In genomic region chr3:12809435-12809834, GRCh38 we compare ENCODE assay signal across 10 cellular contexts. TPM values are rescaled to one million over a fixed set of nuclear protein-coding genes. Genes with fewer than 3 reads are reported as not detected.
DNase-seq lines count a peak whose midpoint lies in the region; ATAC-seq and TF ChIP-seq lines count a peak whose summit lies in the region.
"Had no signal": no experiment of that assay in that cellular context is flagged by ENCODE, and none has a peak within 500 bp of the region (broad histone marks: within the 10 kb centered on the region; RNA-seq: fewer than 3 reads in every experiment).

No MANE protein-coding gene starts in this region.

- no peak overlapping the region for H3K9ac ChIP-seq in mammary epithelial cell (ENCODE audit: insufficient read depth, low read length)
- peak overlapping the region; percentile 57 for H3K9ac ChIP-seq in mucosa of stomach (ENCODE audit: low read length)

- TF ChIP-seq CTCF in mammary epithelial cell (conservative IDR thresholded peaks at IDR 0.05 in 1 of 2, IDR thresholded peaks at IDR 0.05 in 1 of 2; ENCODE audit: extremely low read depth in 1 of 2, insufficient read depth in 1 of 2, low read depth in 1 of 2, low read length in 2 of 2) = no peak
- no peak for TF ChIP-seq CTCF in type B pancreatic cell (conservative IDR thresholded peaks at IDR 0.05)

- H3K9me3 ChIP-seq in mammary epithelial cell (replicated peaks; ENCODE audit: insufficient read depth, low read length) (no peaks in the 10 kb centered on the region), mucosa of stomach (ENCODE audit: control insufficient read depth, low read length) (no peaks in the 10 kb centered on the region)

- H3K27me3 ChIP-seq in mammary epithelial cell (ENCODE audit: insufficient read depth, low read length) = no peaks in the 10 kb centered on the region
- no peaks in the 10 kb centered on the region for H3K27me3 ChIP-seq in mucosa of stomach (ENCODE audit: control insufficient read depth, insufficient read depth, low read length)

- H3K4me1 ChIP-seq in mammary epithelial cell (ENCODE audit: insufficient read depth, low read length) (peaks cover 6% of the 10 kb centered on the region), mucosa of stomach (ENCODE audit: control insufficient read depth, insufficient read depth, low read length) (peaks cover 15% of the 10 kb centered on the region)

- H3K4me2 ChIP-seq in mammary epithelial cell (ENCODE audit: insufficient read depth, low read depth, low read length) = peak overlapping the region; percentile 85

- no TSS peak for BruUV-seq in mammary epithelial cell (replicated peaks; lab: Mats Ljungman, UMichigan)

- dilution Hi-C loops in mammary epithelial cell (cut with HindIII; ENCODE audit: low sequenced_read_pairs) = no loop called here

- no peak overlapping the region for H3K27ac ChIP-seq in mammary epithelial cell (ENCODE audit: insufficient read depth, low read depth, low read length)

- H3K36me3 ChIP-seq in mammary epithelial cell (ENCODE audit: insufficient read depth, low read length) = no peaks in the 10 kb centered on the region
- no peaks in the 10 kb centered on the region for H3K36me3 ChIP-seq in mucosa of stomach (ENCODE audit: control insufficient read depth, insufficient read depth, low read length)

- CTCF ChIA-PET in mammary epithelial cell (lab: Charles Lee; ENCODE audit: low non-redundant PET) = interaction anchor here (1.2 kb wide), 1 partner anchor 22 kb away, joined by 3 read pairs; no protein-coding TSS in a partner anchor

- H3K9me3 Mint-ChIP-seq in activated naive CD4-positive, alpha-beta T cell treated with anti-CD3 and anti-CD28 coated beads, Interleukin-2, amount 50 U/mL, for 24 hours = no peaks in the 10 kb centered on the region
- no peaks in the 10 kb centered on the region for H3K9me3 Mint-ChIP-seq in type B pancreatic cell

- no peaks in the 10 kb centered on the region for H3K36me3 Mint-ChIP-seq in activated naive CD4-positive, alpha-beta T cell treated with anti-CD3 and anti-CD28 coated beads, Interleukin-2, amount 50 U/mL, for 24 hours
- H3K36me3 Mint-ChIP-seq in type B pancreatic cell = peaks cover 4% of the 10 kb centered on the region

- WGBS in mammary epithelial cell (ENCODE audit: low coverage, missing lambda C conversion rate) = 96% methylated on average over 4 of the region's 5 CpGs

- no peak for DNase-seq in activated naive CD4-positive, alpha-beta T cell treated with anti-CD3 and anti-CD28 coated beads, Interleukin-2, amount 50 U/mL, for 16 hours
- DNase-seq in mammary epithelial cell (no peak), type B pancreatic cell (ENCODE audit: extremely low spot score, unreplicated experiment) (no peak)

- ATAC-seq in HG03521 (IDR thresholded peaks at IDR 0.05; ENCODE audit: unreplicated experiment) (no peak), GM19463 (IDR thresholded peaks at IDR 0.05; ENCODE audit: unreplicated experiment) (no peak), HG02852 (IDR thresholded peaks at IDR 0.05; ENCODE audit: unreplicated experiment) (no peak)

- H3K4me1 Mint-ChIP-seq in activated naive CD4-positive, alpha-beta T cell treated with anti-CD3 and anti-CD28 coated beads, Interleukin-2, amount 50 U/mL, for 24 hours = peaks cover 12% of the 10 kb centered on the region
- H3K4me1 Mint-ChIP-seq in type B pancreatic cell (ENCODE audit: unreplicated experiment) = peaks cover 6% of the 10 kb centered on the region

- in situ Hi-C loops in mammary epithelial cell (cut with MboI; ENCODE audit: low sequenced_read_pairs in 2 of 2) = no loop called here

- peak overlapping the region; percentile 72 for H3K4me3 Mint-ChIP-seq in activated naive CD4-positive, alpha-beta T cell treated with anti-CD3 and anti-CD28 coated beads, Interleukin-2, amount 50 U/mL, for 24 hours
- H3K4me3 Mint-ChIP-seq in type B pancreatic cell = peak overlapping the region; percentile 83

- no peak overlapping the region for H3K4me3 ChIP-seq in mammary epithelial cell (replicated peaks in 1 of 3; ENCODE audit: insufficient read depth in 1 of 3, low read depth in 2 of 3, low read length in 3 of 3)
- no peak overlapping the region for H3K4me3 ChIP-seq in mucosa of stomach (ENCODE audit: low read length)

- H2AFZ ChIP-seq in mammary epithelial cell (ENCODE audit: low read depth, low read length) = peak overlapping the region; percentile 93

- H3K27me3 Mint-ChIP-seq in activated naive CD4-positive, alpha-beta T cell treated with anti-CD3 and anti-CD28 coated beads, Interleukin-2, amount 50 U/mL, for 24 hours = no peaks in the 10 kb centered on the region
- no peaks in the 10 kb centered on the region for H3K27me3 Mint-ChIP-seq in type B pancreatic cell

- no peaks in the 10 kb centered on the region for H4K20me1 ChIP-seq in mammary epithelial cell (ENCODE audit: insufficient read depth, low read length)

- intact Hi-C loops in mammary epithelial cell (cut with micrococcal nuclease) = no loop called here

- no peaks in the 10 kb centered on the region for H3K79me2 ChIP-seq in mammary epithelial cell (ENCODE audit: insufficient read depth, low read length)

- peak overlapping the region; percentile 68 for H3K27ac Mint-ChIP-seq in activated naive CD4-positive, alpha-beta T cell treated with anti-CD3 and anti-CD28 coated beads, Interleukin-2, amount 50 U/mL, for 24 hours
- peak overlapping the region; percentile 23 for H3K27ac Mint-ChIP-seq in type B pancreatic cell

RNA-seq across cellular contexts. Expression of gene CAND2, which starts 13.0 kb away (rescaled TPM):
- total RNA-seq in mammary epithelial cell = 1 to 10 TPM in 1 of 2 donors, under 1 TPM in 1; 0.42 to 1.7 TPM
- 0.19 TPM for polyA plus RNA-seq in mammary epithelial cell
- not detected for polyA minus RNA-seq in mammary epithelial cell
- 5.5 and 11.1 TPM in 2 replicates for total RNA-seq in type B pancreatic cell (ENCODE audit: low replicate concordance)

RNA-seq across cellular contexts. Expression of gene RPL32, which starts 31.9 kb away (rescaled TPM):
- total RNA-seq in mammary epithelial cell = 1,000 to 10,000 TPM in 1 of 2 donors, 100 to 1,000 TPM in 1; 686 to 1,631 TPM
- polyA plus RNA-seq in mammary epithelial cell = 2,092 TPM
- polyA minus RNA-seq in mammary epithelial cell = 770 TPM
- total RNA-seq in type B pancreatic cell (ENCODE audit: low replicate concordance) = 1,894 and 1,964 TPM in 2 replicates

RNA-seq across cellular contexts. Expression of gene TMEM40, which starts 50.4 kb away (rescaled TPM):
- 100 to 1,000 TPM in 1 of 2 donors, 10 to 100 TPM in 1; 53.3 to 224 TPM for total RNA-seq in mammary epithelial cell
- polyA plus RNA-seq in mammary epithelial cell = 124 TPM
- 126 TPM for polyA minus RNA-seq in mammary epithelial cell
- total RNA-seq in type B pancreatic cell (ENCODE audit: low replicate concordance) = 16.3 and 51.3 TPM in 2 replicates
- total RNA-seq: cerebellum, sciatic nerve had no signal
